ENCODE assay signal across 10 cellular contexts in genomic region chr11:124791626-124792341, GRCh38. TPM values are rescaled to one million over a fixed set of nuclear protein-coding genes. Genes with fewer than 3 reads are reported as not detected.
DNase-seq lines count a peak whose midpoint lies in the region; ATAC-seq and TF ChIP-seq lines count a peak whose summit lies in the region.
"Had no signal": no experiment of that assay in that cellular context is flagged by ENCODE, and none has a peak within 500 bp of the region (broad histone marks: within the 10 kb centered on the region; RNA-seq: fewer than 3 reads in every experiment).

No MANE protein-coding gene starts in this region.

- CTCF ChIA-PET in PC-9 (lab: Charles Lee): no interaction called here

- TF ChIP-seq CTCF in AG10803 (conservative IDR thresholded peaks at IDR 0.05; ENCODE audit: low read length) (no peak), PC-9 (conservative IDR thresholded peaks at IDR 0.05) (no peak)

- no peak overlapping the region for H3K4me2 ChIP-seq in PC-9

- H3K4me1 ChIP-seq in PC-9 (replicated peaks; ENCODE audit: insufficient read depth): peaks cover 22% of the 10 kb centered on the region

- ATAC-seq in GM19043 (IDR thresholded peaks at IDR 0.05; ENCODE audit: low read depth, unreplicated experiment) (peak; percentile 68), HG02870 (IDR thresholded peaks at IDR 0.05; ENCODE audit: unreplicated experiment) (peak; percentile 69)

- peaks cover 6% of the 10 kb centered on the region; the same call in 1 of the 2 replicates for H4K20me1 ChIP-seq in PC-9 (ENCODE audit: insufficient read depth)

- no peaks in the 10 kb centered on the region for H3K27me3 ChIP-seq in PC-9 (ENCODE audit: insufficient read depth, low read depth)

- intact Hi-C loops in PC-9 (cut with micrococcal nuclease; ENCODE audit: unreplicated experiment): loop anchor here (10.0 kb wide), 1 partner anchor 47 kb away; no protein-coding TSS in a partner anchor

- no TSS peak for BruUV-seq in PC-9 (replicated peaks; lab: Mats Ljungman, UMichigan)

- POLR2A ChIA-PET in PC-9 (lab: Charles Lee; ENCODE audit: unreplicated experiment): no interaction called here

- H3K79me2 ChIP-seq in PC-9 (ENCODE audit: low read depth): peaks cover 94% of the 10 kb centered on the region

- no peaks in the 10 kb centered on the region for H3K9me2 ChIP-seq in PC-9 (ENCODE audit: insufficient read depth)

- DNase-seq in AG10803 (ENCODE audit: low read depth) (peak; percentile 18), MV-4-11 (lab: John Stamatoyannopoulos, UW) (peak; percentile 55), PC-9 (no peak), HuH-7.5 (ENCODE audit: low spot score) (no peak), pons (ENCODE audit: low spot score) (no peak), cortex of kidney (lab: John Stamatoyannopoulos, UW) (no peak)
- DNase-seq: NCI-H1105 treated with DMSO at 0.1 percent for 48 hours had no signal

- no peaks in the 10 kb centered on the region for H3K36me3 ChIP-seq in PC-9 (ENCODE audit: low read depth)

- H3K4me3 ChIP-seq in AG10803 (ENCODE audit: low read length): no peak overlapping the region
- no peak overlapping the region for H3K4me3 ChIP-seq in PC-9

- H3K9me3 ChIP-seq in PC-9 (ENCODE audit: insufficient read depth, low read depth): no peaks in the 10 kb centered on the region

- no peaks in the 10 kb centered on the region for H3F3A ChIP-seq in PC-9 (ENCODE audit: insufficient read depth, low read depth)

- no peak overlapping the region for H2AFZ ChIP-seq in PC-9

- H3K27ac ChIP-seq in PC-9: no peak overlapping the region

RNA-seq across cellular contexts. Expression of gene MSANTD2, which starts 8.4 kb away (rescaled TPM):
- 16.9 and 18.1 TPM in 2 replicates for total RNA-seq in PC-9 (2021)

RNA-seq across cellular contexts. Expression of gene ESAM, which starts 29.7 kb away (rescaled TPM):
- total RNA-seq in PC-9 (2021): 13.5 and 15.3 TPM in 2 replicates

RNA-seq across cellular contexts. Expression of gene VSIG2, which starts 39.7 kb away (rescaled TPM):
- 12.4 and 13.6 TPM in 2 replicates for total RNA-seq in PC-9 (2021)
- total RNA-seq: activated naive CD4-positive, alpha-beta T cell treated with anti-CD3 and anti-CD28 coated beads, Interleukin-2, amount 50 U/mL, for 72 hours had no signal

RNA-seq across cellular contexts. Expression of gene NRGN, which starts 52.0 kb away (rescaled TPM):
- total RNA-seq in PC-9 (2021): 6.8 and 10.2 TPM in 2 replicates

Comparison
In these comparisons a context has a peak if more than half of its experiments do, and no peak if none do; other contexts are left out.
1. DNase-seq: peak in AG10803 (single experiment) and MV-4-11 (single experiment); none in PC-9 (0 of 2), HuH-7.5 (single experiment), pons (single experiment) and cortex of kidney (single experiment).